In the genomic region with DNA sequence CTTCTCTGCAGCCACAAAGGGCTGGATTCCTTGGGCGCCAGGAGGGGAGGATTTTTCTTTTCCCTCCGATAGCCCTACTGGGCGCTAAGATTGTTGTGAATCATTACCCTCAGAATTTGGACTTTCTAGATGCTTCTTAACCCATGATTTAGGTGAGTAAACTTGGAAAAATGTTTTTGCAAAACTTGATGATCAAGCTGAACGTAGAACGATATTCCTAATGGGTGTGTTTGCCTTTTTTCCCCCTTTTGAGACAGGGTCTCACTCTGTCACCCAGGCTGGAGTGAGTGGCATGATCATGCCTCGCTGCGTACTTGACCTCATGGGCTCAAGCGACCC, we compare ENCODE assay signal across 12 cellular contexts. TPM values are rescaled to one million over a fixed set of nuclear protein-coding genes. Genes with fewer than 3 reads are reported as not detected.
DNase-seq lines count a peak whose midpoint lies in the region; ATAC-seq, FAIRE-seq and TF ChIP-seq lines count a peak whose summit lies in the region.
"Had no signal": no experiment of that assay in that cellular context is flagged by ENCODE, and none has a peak within 500 bp of the region (broad histone marks: within the 10 kb centered on the region; RNA-seq: fewer than 3 reads in every experiment).

No MANE protein-coding gene starts in this region.

- no peak overlapping the region for H3K4me3 ChIP-seq in KMS-11 (IDR thresholded peaks at IDR 0.05; ENCODE audit: insufficient read depth, low read depth, low read length)
- H3K4me3 ChIP-seq in H1 (ENCODE audit: extremely low read depth in 1 of 4, insufficient read depth in 2 of 4, low read depth in 3 of 4, low read length in 4 of 4): no peak overlapping the region
- H3K4me3 ChIP-seq in BE2C (ENCODE audit: low read depth, low read length): no peak overlapping the region
- H3K4me3 ChIP-seq: gastrocnemius medialis, upper lobe of right lung had no signal

- H2BK120ac ChIP-seq in H1 (replicated peaks; ENCODE audit: low read depth, low read length): no peak overlapping the region

- ATAC-seq in HG02852 (IDR thresholded peaks at IDR 0.05; ENCODE audit: unreplicated experiment): no peak

- H4K91ac ChIP-seq in H1 (replicated peaks; ENCODE audit: insufficient read length, low read length): peak overlapping the region; percentile 25

- no peak overlapping the region for H2BK12ac ChIP-seq in H1 (ENCODE audit: low read depth, low read length)

- H3K9me3 ChIP-seq in H1 (ENCODE audit: insufficient read depth in 2 of 2, low read depth in 1 of 2, low read length in 1 of 2): no peaks in the 10 kb centered on the region
- no peaks in the 10 kb centered on the region for H3K9me3 ChIP-seq in BE2C
- H3K9me3 ChIP-seq: gastrocnemius medialis, upper lobe of right lung had no signal

- H3K9me3 Mint-ChIP-seq in T-helper 1 cell treated with Interleukin-12 subunit alpha and Interleukin-12 subunit beta and Interleukin-4 antibody, amounts not matched to agents 30 μg/mL and 1 μg/mL, for 36 hours: no peaks in the 10 kb centered on the region
- no peaks in the 10 kb centered on the region for H3K9me3 Mint-ChIP-seq in osteocyte (ENCODE audit: unreplicated experiment)

- H2BK20ac ChIP-seq in H1 (ENCODE audit: low read length): no peak overlapping the region

- H4K20me1 ChIP-seq in KMS-11 (ENCODE audit: insufficient read depth) (no peaks in the 10 kb centered on the region), H1 (replicated peaks in 1 of 2; ENCODE audit: control insufficient read depth in 1 of 2, insufficient read depth in 2 of 2, low read length in 2 of 2) (peaks cover 2 to 8% of the 10 kb centered on the region in 2 experiments)

- H3K14ac ChIP-seq in H1 (ENCODE audit: insufficient read length): no peak overlapping the region

- no peak overlapping the region for H2BK15ac ChIP-seq in H1 (ENCODE audit: low read length)

- H3K27ac Mint-ChIP-seq in T-helper 1 cell treated with Interleukin-12 subunit alpha and Interleukin-12 subunit beta and Interleukin-4 antibody, amounts not matched to agents 30 μg/mL and 1 μg/mL, for 36 hours: peak overlapping the region; percentile 65
- peak overlapping the region; percentile 73 for H3K27ac Mint-ChIP-seq in osteocyte (ENCODE audit: unreplicated experiment)

- no peak overlapping the region for H3K23ac ChIP-seq in H1 (ENCODE audit: insufficient read length)

- H3K4me1 Mint-ChIP-seq in T-helper 1 cell treated with Interleukin-12 subunit alpha and Interleukin-12 subunit beta and Interleukin-4 antibody, amounts not matched to agents 30 μg/mL and 1 μg/mL, for 36 hours (ENCODE audit: low read depth): peaks cover 40% of the 10 kb centered on the region
- peaks cover 49% of the 10 kb centered on the region for H3K4me1 Mint-ChIP-seq in osteocyte (ENCODE audit: unreplicated experiment)

- H3K23me2 ChIP-seq in H1 (ENCODE audit: low read depth, low read length): no peaks in the 10 kb centered on the region; the same call in 1 of the 2 replicates

- H4K5ac ChIP-seq in H1 (ENCODE audit: insufficient read length, low read depth, low read length): no peak overlapping the region

- TF ChIP-seq CTCF in KMS-11 (conservative IDR thresholded peaks at IDR 0.05; ENCODE audit: low read depth, low read length) (peak; percentile 61; the same call in 1 of the 2 replicates), H1 (IDR thresholded peaks at IDR 0.05; ENCODE audit: control extremely low read depth in 1 of 3, insufficient read depth in 1 of 3, low read depth in 1 of 3, low read length in 3 of 3) (no peak), osteocyte (IDR thresholded peaks at IDR 0.05) (no peak), BE2C (IDR thresholded peaks at IDR 0.05; ENCODE audit: low read depth, low read length) (no peak)

- H2BK5ac ChIP-seq in H1 (ENCODE audit: low read depth, low read length): peak overlapping the region; percentile 64; the same call in 1 of the 2 replicates

- H3K4me2 ChIP-seq in KMS-11 (no peak overlapping the region; the same call in 1 of the 2 replicates), H1 (ENCODE audit: insufficient read depth in 1 of 2, low read depth in 2 of 2, low read length in 2 of 2) (no peak overlapping the region)

- no peak overlapping the region for H3K56ac ChIP-seq in H1 (replicated peaks; ENCODE audit: insufficient read length, low read depth, low read length)

- H3K79me1 ChIP-seq in H1 (ENCODE audit: low read depth, low read length): peaks cover 2% of the 10 kb centered on the region

- no peak overlapping the region for H4K8ac ChIP-seq in H1 (ENCODE audit: extremely low read depth, insufficient read depth, low read length)

- no peak for TF ChIP-seq EP300 in H1 (IDR thresholded peaks at IDR 0.05; ENCODE audit: borderline replicate concordance in 1 of 2, low read depth in 2 of 2, low read length in 2 of 2)

- peaks cover 48% of the 10 kb centered on the region for H3K36me3 Mint-ChIP-seq in T-helper 1 cell treated with Interleukin-12 subunit alpha and Interleukin-12 subunit beta and Interleukin-4 antibody, amounts not matched to agents 30 μg/mL and 1 μg/mL, for 36 hours (ENCODE audit: low read depth)
- peaks cover 23% of the 10 kb centered on the region for H3K36me3 Mint-ChIP-seq in osteocyte (ENCODE audit: unreplicated experiment)

- H3K4ac ChIP-seq in H1 (replicated peaks; ENCODE audit: insufficient read length, low read depth, low read length): no peak overlapping the region

- peak overlapping the region; percentile 14 for H3K4me3 Mint-ChIP-seq in T-helper 1 cell treated with Interleukin-12 subunit alpha and Interleukin-12 subunit beta and Interleukin-4 antibody, amounts not matched to agents 30 μg/mL and 1 μg/mL, for 36 hours
- H3K4me3 Mint-ChIP-seq in osteocyte (ENCODE audit: unreplicated experiment): no peak overlapping the region

- no peak overlapping the region for H3K18ac ChIP-seq in H1 (ENCODE audit: extremely low read depth, low read length)

- no peak for DNase-seq in T-helper 1 cell
- DNase-seq in H1 (ENCODE audit: low read depth in 1 of 2, low spot score in 2 of 2): no peak
- no peak for DNase-seq in osteocyte (ENCODE audit: extremely low spot score, unreplicated experiment)
- no peak for DNase-seq in BE2C
- no peak for DNase-seq in activated gamma-delta T cell treated with Interleukin-2 at 50 U/mL for 16 hours
- DNase-seq: NCI-H1417 treated with DMSO at 0.1 percent for 48 hours had no signal

- H3K9ac ChIP-seq in KMS-11: no peak overlapping the region
- H3K9ac ChIP-seq in H1 (replicated peaks in 1 of 4; ENCODE audit: extremely low read depth in 1 of 4, low read depth in 3 of 4, low read length in 3 of 4): no peak overlapping the region

- H3K36me3 ChIP-seq in KMS-11 (ENCODE audit: insufficient read depth) (no peaks in the 10 kb centered on the region; the same call in 1 of the 2 replicates), H1 (ENCODE audit: control insufficient read depth in 2 of 4, insufficient read depth in 4 of 4, low read length in 3 of 4) (peaks cover 9 to 45% (median 28%) of the 10 kb centered on the region in 4 experiments; a peak in 7 of 8 replicates), BE2C (peaks cover 33% of the 10 kb centered on the region)

- TF ChIP-seq RAD21 in H1 (IDR thresholded peaks at IDR 0.05 in 1 of 2, conservative IDR thresholded peaks at IDR 0.05 in 1 of 2; ENCODE audit: low read depth in 2 of 2, low read length in 2 of 2): no peak

- H2AK5ac ChIP-seq in H1 (ENCODE audit: low read depth, low read length): no peak overlapping the region

- H3K4me1 ChIP-seq in KMS-11 (ENCODE audit: low read depth, poor library complexity, severe bottlenecking): peaks cover 5% of the 10 kb centered on the region
- peaks cover 0 to 7% (median 0%) of the 10 kb centered on the region in 4 experiments; a peak in 3 of 7 replicates for H3K4me1 ChIP-seq in H1 (replicated peaks in 1 of 4; ENCODE audit: control insufficient read depth in 3 of 4, insufficient read depth in 4 of 4, low read length in 3 of 4)
- no peaks in the 10 kb centered on the region for H3K4me1 ChIP-seq in BE2C

- H2AFZ ChIP-seq in KMS-11 (ENCODE audit: low read depth) (no peak overlapping the region), H1 (ENCODE audit: low read length) (no peak overlapping the region)

- no peak for TF ChIP-seq POLR2A in H1 (IDR thresholded peaks at IDR 0.05; ENCODE audit: control extremely low read depth in 1 of 2, low read depth in 2 of 2, low read length in 2 of 2)

- H3K27ac ChIP-seq in KMS-11: no peak overlapping the region
- no peak overlapping the region for H3K27ac ChIP-seq in H1 (ENCODE audit: low read depth, low read length)
- H3K27ac ChIP-seq: C4-2B, upper lobe of right lung had no signal

- no peaks in the 10 kb centered on the region for H3K27me3 ChIP-seq in KMS-11 (ENCODE audit: insufficient read depth, low read depth)
- no peaks in the 10 kb centered on the region for H3K27me3 ChIP-seq in H1 (replicated peaks in 1 of 4; ENCODE audit: control insufficient read depth in 3 of 4, extremely low read depth in 1 of 4, insufficient read depth in 3 of 4, low read length in 3 of 4)
- H3K27me3 ChIP-seq in BE2C: no peaks in the 10 kb centered on the region
- H3K27me3 ChIP-seq: gastrocnemius medialis, upper lobe of right lung had no signal

- CTCF ChIA-PET in H1 (lab: Charles Lee; ENCODE audit: partially characterized antibody): interaction anchor here (0.7 to 13.7 kb wide), 43 partner anchors 8 to 347 kb away, joined by 3 to 257 read pairs (median 5); partner anchors contain the start of genes DNAH17 and SOCS3

- POLR2A ChIA-PET in H1 (lab: Charles Lee; ENCODE audit: partially characterized antibody): interaction anchor here (0.6 to 2.2 kb wide), 11 partner anchors 10 to 235 kb away, joined by 3 to 10 read pairs (median 4); partner anchors contain the start of genes AFMID and TK1

- no peaks in the 10 kb centered on the region for H3K27me3 Mint-ChIP-seq in T-helper 1 cell treated with Interleukin-12 subunit alpha and Interleukin-12 subunit beta and Interleukin-4 antibody, amounts not matched to agents 30 μg/mL and 1 μg/mL, for 36 hours (ENCODE audit: low read depth)
- no peaks in the 10 kb centered on the region for H3K27me3 Mint-ChIP-seq in osteocyte (ENCODE audit: unreplicated experiment)

- 82% methylated on average over 8 of the region's 8 CpGs; no CpG with 5 or more reads in 1 of the 2 experiments for WGBS in H1 (ENCODE audit: extremely low coverage in 1 of 2, insufficient coverage in 1 of 2, insufficient read length in 1 of 2, insufficient replicate concordance in 2 of 2, low coverage in 1 of 2, low lambda C conversion rate in 2 of 2, missing lambda C conversion rate in 1 of 2), 2 experiments

- H3K79me2 ChIP-seq in KMS-11 (ENCODE audit: insufficient read depth, low read depth) (no peaks in the 10 kb centered on the region; the same call in 1 of the 2 replicates), H1 (ENCODE audit: control insufficient read depth in 1 of 2, insufficient read depth in 2 of 2, low read length in 2 of 2) (peaks cover 0 to 13% of the 10 kb centered on the region in 2 experiments; a peak in 1 of 4 replicates)

- no peak for FAIRE-seq in H1 (lab: Jason Lieb, UNC)

RNA-seq across cellular contexts. Expression of gene PGS1, which starts 43.8 kb away (rescaled TPM):
- total RNA-seq in H1 (2021; fragmentation: NEBNext Ultra II Directional; extraction: Animal tissue kit (Norgen Biotek cat#: 25700)): 56.7 and 60.0 TPM in 2 replicates
- polyA plus RNA-seq in H1 (2011; rRNA removed): 46.7 and 69.3 TPM in 2 replicates
- polyA plus RNA-seq in H1 (2011; cell fraction: cytosol; rRNA removed): 69.5 TPM
- polyA plus RNA-seq in H1 (2011; cell fraction: nucleus; rRNA removed): 180 TPM
- 38.8 to 53.2 TPM (median 48.6 TPM) in 4 replicates for polyA plus RNA-seq in H1 (2012, experiment 1 of 2)
- polyA plus RNA-seq in H1 (2012, experiment 2 of 2): 42.4 TPM
- polyA plus RNA-seq in H1 (2013, experiment 1 of 2): 34.5 TPM
- 33.4 TPM for polyA plus RNA-seq in H1 (2013, experiment 2 of 2)
- 49.7 and 65.7 TPM in 2 replicates for polyA minus RNA-seq in H1 (2011; rRNA and poly(A)+ RNA removed)
- 37.5 TPM for polyA minus RNA-seq in H1 (2011; cell fraction: cytosol; rRNA and poly(A)+ RNA removed)
- 62.2 TPM for polyA minus RNA-seq in H1 (2011; cell fraction: nucleus; rRNA and poly(A)+ RNA removed)
- total RNA-seq in osteocyte: 52.7 and 53.0 TPM in 2 replicates
- polyA plus RNA-seq in BE2C (2012; ENCODE audit: insufficient read depth, insufficient read length, low read depth): 66.0 TPM
